10 cellular contexts compared by ENCODE assay signal in the genomic region with DNA sequence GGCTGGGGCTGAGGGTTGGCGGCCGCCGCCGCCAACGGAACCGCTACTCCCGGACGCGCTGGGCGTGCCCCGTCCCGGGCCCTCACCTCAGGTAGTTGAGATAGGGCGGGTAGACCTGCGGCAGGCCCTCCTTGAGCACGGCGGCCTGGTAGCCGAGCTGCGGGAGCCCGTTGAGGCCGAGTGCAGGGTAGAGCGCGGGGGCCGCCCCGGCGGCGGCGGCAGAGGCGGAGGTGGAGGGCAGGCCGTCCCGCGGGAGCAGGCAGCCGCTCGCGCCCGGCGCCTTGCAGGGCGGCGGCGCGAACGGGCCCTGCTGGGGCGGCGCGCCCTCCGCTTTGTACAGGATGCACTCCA. TPM values are rescaled to one million over a fixed set of nuclear protein-coding genes. Genes with fewer than 3 reads are reported as not detected.
DNase-seq lines count a peak whose midpoint lies in the region; ATAC-seq and TF ChIP-seq lines count a peak whose summit lies in the region.
"Had no signal": no experiment of that assay in that cellular context is flagged by ENCODE, and none has a peak within 500 bp of the region (broad histone marks: within the 10 kb centered on the region; RNA-seq: fewer than 3 reads in every experiment).

No MANE protein-coding gene starts in this region.

- peak; percentile 10 for DNase-seq in activated CD4-positive, alpha-beta T cell treated with anti-CD3 and anti-CD28 coated beads for 36 hours
- DNase-seq in activated CD4-positive, alpha-beta T cell treated with anti-CD3 and anti-CD28 coated beads, Interleukin-2, amount 50 U/mL, for 4 hours, result no peak
- DNase-seq in mesendoderm (peak; percentile 49), upper lobe of left lung (peak in 1 of 2 donors; percentile 23), NOMO-1 treated with dmso at 0.1 percent for 144 hours (lab: John Stamatoyannopoulos, UW; ENCODE audit: unreplicated experiment) (no peak), hypothalamus (lab: John Stamatoyannopoulos, UW) (no peak)
- DNase-seq: HFFc6 had no signal

- H3K9ac ChIP-seq in mesendoderm (ENCODE audit: low read length), result peak overlapping the region; percentile 54

- no peak overlapping the region for H3K4me3 Mint-ChIP-seq in activated CD4-positive, alpha-beta T cell treated with anti-CD3 and anti-CD28 coated beads for 36 hours

- WGBS in esophagus, 2 donors, result 1 to 3% methylated on average over 34 to 45 of the region's 45 CpGs
- no CpG with 5 or more reads among the region's 45 CpGs for WGBS in mesendoderm (ENCODE audit: extremely low coverage, insufficient coverage, low lambda C conversion rate)
- WGBS in upper lobe of left lung, 2 donors, result no CpG with 5 or more reads among the region's 45 CpGs

- no peak for TF ChIP-seq POLR2A in upper lobe of left lung (IDR thresholded peaks at IDR 0.05)

- H3K9me3 Mint-ChIP-seq in activated CD4-positive, alpha-beta T cell treated with anti-CD3 and anti-CD28 coated beads for 36 hours (ENCODE audit: low read depth), result peaks cover 4% of the 10 kb centered on the region
- H3K9me3 Mint-ChIP-seq: HFFc6 had no signal

- no peaks in the 10 kb centered on the region for H3K79me2 ChIP-seq in mesendoderm (ENCODE audit: control insufficient read depth, insufficient read depth, low read length)

- H3K4me1 ChIP-seq in esophagus (ENCODE audit: control insufficient read depth in 2 of 2, insufficient read depth in 2 of 2, low read length in 1 of 2) (peaks cover 0 to 11% of the 10 kb centered on the region in 2 donors), mesendoderm (ENCODE audit: control insufficient read depth, low read depth, low read length) (peaks cover 2% of the 10 kb centered on the region), upper lobe of left lung (peaks cover 0 to 16% (median 7%) of the 10 kb centered on the region in 4 donors)

- H3K27ac ChIP-seq in esophagus (ENCODE audit: low read depth in 2 of 2, low read length in 1 of 2) (no peak overlapping the region), mesendoderm (ENCODE audit: low read depth, low read length) (no peak overlapping the region), upper lobe of left lung (peak overlapping the region in 3 of 4 donors; percentile 43 to 78 (median 57))
- H3K27ac ChIP-seq: C4-2B had no signal

- H2AK5ac ChIP-seq in mesendoderm (ENCODE audit: low read length), result no peak overlapping the region

- H3K36me3 Mint-ChIP-seq in activated CD4-positive, alpha-beta T cell treated with anti-CD3 and anti-CD28 coated beads for 36 hours (ENCODE audit: low read depth), result no peaks in the 10 kb centered on the region

- no peak overlapping the region for H3K27ac Mint-ChIP-seq in activated CD4-positive, alpha-beta T cell treated with anti-CD3 and anti-CD28 coated beads for 36 hours
- H3K27ac Mint-ChIP-seq: HFFc6 had no signal

- no peak for ATAC-seq in activated CD4-positive, alpha-beta T cell treated with anti-CD3 and anti-CD28 coated beads for 36 hours
- ATAC-seq in upper lobe of left lung (ENCODE audit: low FRiP score in 2 of 2) (peak in 1 of 2 donors; percentile 63), HG03460 (IDR thresholded peaks at IDR 0.05; ENCODE audit: unreplicated experiment) (no peak)

- peak overlapping the region; percentile 78 for H3K56ac ChIP-seq in mesendoderm (ENCODE audit: low read length)

- TF ChIP-seq EP300 in upper lobe of left lung (IDR thresholded peaks at IDR 0.05), result no peak

- no peak overlapping the region for H4K5ac ChIP-seq in mesendoderm (ENCODE audit: low read length)

- H2BK120ac ChIP-seq in mesendoderm (ENCODE audit: low read depth, low read length), result no peak overlapping the region

- H3K36me3 ChIP-seq in esophagus (ENCODE audit: control insufficient read depth in 2 of 2, insufficient read depth in 2 of 2, low read length in 1 of 2) (no peaks in the 10 kb centered on the region), mesendoderm (ENCODE audit: control insufficient read depth, insufficient read depth, low read length) (no peaks in the 10 kb centered on the region), upper lobe of left lung (no peaks in the 10 kb centered on the region)

- no peak for TF ChIP-seq CTCF in upper lobe of left lung (IDR thresholded peaks at IDR 0.05)

- H3K18ac ChIP-seq in mesendoderm (ENCODE audit: low read length), result peak overlapping the region; percentile 3

- peaks cover 33% of the 10 kb centered on the region for H3K27me3 Mint-ChIP-seq in activated CD4-positive, alpha-beta T cell treated with anti-CD3 and anti-CD28 coated beads for 36 hours

- no peak overlapping the region for H2BK5ac ChIP-seq in mesendoderm (ENCODE audit: low read length)

- POLR2A ChIA-PET in activated CD4-positive, alpha-beta T cell treated with anti-CD3 and anti-CD28 coated beads for 36 hours (lab: Charles Lee), result no interaction called here

- peaks cover 3% of the 10 kb centered on the region for H3K4me1 Mint-ChIP-seq in activated CD4-positive, alpha-beta T cell treated with anti-CD3 and anti-CD28 coated beads for 36 hours

- H2BK15ac ChIP-seq in mesendoderm (replicated peaks; ENCODE audit: low read depth), result no peak overlapping the region

- H3K23ac ChIP-seq in mesendoderm (ENCODE audit: low read length), result no peak overlapping the region

- no peaks in the 10 kb centered on the region for H3K79me1 ChIP-seq in mesendoderm (ENCODE audit: low read length)

- no peak overlapping the region for H4K8ac ChIP-seq in mesendoderm (ENCODE audit: low read depth, low read length)

- no peak overlapping the region for H3K4ac ChIP-seq in mesendoderm (ENCODE audit: low read depth, low read length)

- peaks cover 0 to 22% of the 10 kb centered on the region in 2 donors for H3K27me3 ChIP-seq in esophagus (ENCODE audit: control insufficient read depth in 1 of 2, insufficient read depth in 2 of 2, low read length in 2 of 2)
- peaks cover 35% of the 10 kb centered on the region for H3K27me3 ChIP-seq in mesendoderm (ENCODE audit: insufficient read depth, low read length, poor library complexity)
- H3K27me3 ChIP-seq in upper lobe of left lung, result peaks cover 0 to 20% (median 8%) of the 10 kb centered on the region in 4 donors

- H3K9me3 ChIP-seq in esophagus (ENCODE audit: control insufficient read depth in 2 of 2, insufficient read depth in 1 of 2, low read depth in 1 of 2, low read length in 1 of 2), result peaks cover 0 to 6% of the 10 kb centered on the region in 2 donors
- no peaks in the 10 kb centered on the region for H3K9me3 ChIP-seq in upper lobe of left lung

- intact Hi-C loops in activated CD4-positive, alpha-beta T cell treated with anti-CD3 and anti-CD28 coated beads for 36 hours (cut with DNase I, micrococcal nuclease), result no loop called here

- H3K4me3 ChIP-seq in esophagus (ENCODE audit: low read depth in 1 of 2, low read length in 2 of 2) (peak overlapping the region; percentile 48 to 53), mesendoderm (ENCODE audit: low read length) (peak overlapping the region; percentile 46), upper lobe of left lung (peak overlapping the region; percentile 12 to 55 (median 46))

- H3K4me2 ChIP-seq in mesendoderm (ENCODE audit: low read length), result peak overlapping the region; percentile 81

- CTCF ChIA-PET in activated CD4-positive, alpha-beta T cell treated with anti-CD3 and anti-CD28 coated beads for 36 hours (lab: Charles Lee), result no interaction called here

RNA-seq across cellular contexts. Expression of a gene that starts 2.3 kb away (rescaled TPM):
- total RNA-seq in activated CD4-positive, alpha-beta T cell treated with anti-CD3 and anti-CD28 coated beads for 36 hours, result not detected
- under 1 TPM; 0.04 to 0.12 TPM for polyA plus RNA-seq in esophagus
- 0.03 TPM for polyA plus RNA-seq in mesendoderm (2013, experiment 1 of 2)
- 0.03 TPM for polyA plus RNA-seq in mesendoderm (2013, experiment 2 of 2)
- total RNA-seq in upper lobe of left lung, result 1 to 10 TPM in 5 of 6 donors, under 1 TPM in 1; 0.94 to 4.2 (median 2.3) TPM
- total RNA-seq: HFFc6 had no signal

Comparison
In these comparisons a context has a peak if more than half of its experiments do, and no peak if none do; other contexts are left out.
1. DNase-seq: peak in activated CD4-positive, alpha-beta T cell treated with anti-CD3 and anti-CD28 coated beads for 36 hours (single experiment) and mesendoderm (single experiment); none in activated CD4-positive, alpha-beta T cell treated with anti-CD3 and anti-CD28 coated beads, Interleukin-2, amount 50 U/mL, for 4 hours (0 of 2), NOMO-1 treated with dmso at 0.1 percent for 144 hours (single experiment) and hypothalamus (0 of 51).
2. H3K27ac ChIP-seq: peak in upper lobe of left lung (3 of 4); none in esophagus (0 of 2) and mesendoderm (single experiment).
3. Peak in every context shown above with its lines, with median percentiles within 50 percentile points of each other: H3K4me3 ChIP-seq.